In genomic region chr1:210254298-210254697, GRCh38 we compare ENCODE assay signal across 18 cellular contexts. TPM values are rescaled to one million over a fixed set of nuclear protein-coding genes. Genes with fewer than 3 reads are reported as not detected.
DNase-seq lines count a peak whose midpoint lies in the region; ATAC-seq, FAIRE-seq and TF ChIP-seq lines count a peak whose summit lies in the region.
"Had no signal": no experiment of that assay in that cellular context is flagged by ENCODE, and none has a peak within 500 bp of the region (broad histone marks: within the 10 kb centered on the region; RNA-seq: fewer than 3 reads in every experiment).

No MANE protein-coding gene starts in this region.

- H3K27ac ChIP-seq in H1 (ENCODE audit: low read depth, low read length), result no peak overlapping the region
- no peak overlapping the region for H3K27ac ChIP-seq in mesenchymal stem cell (ENCODE audit: low read length, poor library complexity, severe bottlenecking)
- H3K27ac ChIP-seq: C4-2B had no signal

- H3K18ac ChIP-seq in H1 (ENCODE audit: extremely low read depth, low read length), result no peak overlapping the region
- H3K18ac ChIP-seq in mesenchymal stem cell (ENCODE audit: low read depth in 1 of 2, low read length in 2 of 2), result no peak overlapping the region

- no peaks in the 10 kb centered on the region for H3K9me3 Mint-ChIP-seq in osteocyte (ENCODE audit: unreplicated experiment)
- H3K9me3 Mint-ChIP-seq: CD8-positive, alpha-beta T cell had no signal

- no peak overlapping the region for H3K4me3 ChIP-seq in H1 (ENCODE audit: extremely low read depth in 1 of 4, insufficient read depth in 2 of 4, low read depth in 3 of 4, low read length in 4 of 4)
- H3K4me3 ChIP-seq in mesenchymal stem cell (ENCODE audit: insufficient read depth in 1 of 2, low read depth in 1 of 2, low read length in 2 of 2), result no peak overlapping the region
- H3K4me3 ChIP-seq: GM12878 had no signal

- H4K5ac ChIP-seq in H1 (ENCODE audit: insufficient read length, low read depth, low read length), result no peak overlapping the region

- H3K4ac ChIP-seq in H1 (replicated peaks; ENCODE audit: insufficient read length, low read depth, low read length) (no peak overlapping the region), mesenchymal stem cell (ENCODE audit: low read depth in 1 of 2, low read length in 2 of 2) (no peak overlapping the region)

- no peaks in the 10 kb centered on the region for H3K36me3 Mint-ChIP-seq in osteocyte (ENCODE audit: unreplicated experiment)
- H3K36me3 Mint-ChIP-seq: CD4-positive, CD25-positive, alpha-beta regulatory T cell; CD8-positive, alpha-beta T cell had no signal

- H2BK15ac ChIP-seq in H1 (ENCODE audit: low read length), result 0 out of 2 replicates have a peak overlapping the region, but pooled peaks have one; percentile 18
- no peak overlapping the region for H2BK15ac ChIP-seq in mesenchymal stem cell (ENCODE audit: low read depth, poor library complexity, severe bottlenecking)

- peaks cover 62% of the 10 kb centered on the region for H3K4me1 Mint-ChIP-seq in osteocyte (ENCODE audit: unreplicated experiment)

- no peak overlapping the region for H3K9ac ChIP-seq in H1 (replicated peaks in 1 of 4; ENCODE audit: extremely low read depth in 1 of 4, low read depth in 3 of 4, low read length in 3 of 4)
- no peak overlapping the region for H3K9ac ChIP-seq in mesenchymal stem cell (ENCODE audit: low read length)

- H3K27me3 ChIP-seq in H1 (replicated peaks in 1 of 4; ENCODE audit: control insufficient read depth in 3 of 4, extremely low read depth in 1 of 4, insufficient read depth in 3 of 4, low read length in 3 of 4) (peaks cover 0 to 22% (median 17%) of the 10 kb centered on the region in 4 experiments; a peak in 6 of 7 replicates), mesenchymal stem cell (ENCODE audit: control insufficient read depth in 1 of 2, insufficient read depth in 1 of 2, low read length in 2 of 2) (peaks cover 0 to 39% of the 10 kb centered on the region in 2 experiments)

- H3K23me2 ChIP-seq in H1 (ENCODE audit: low read depth, low read length), result peaks cover 12% of the 10 kb centered on the region

- H3K4me1 ChIP-seq in H1 (replicated peaks in 1 of 4; ENCODE audit: control insufficient read depth in 3 of 4, insufficient read depth in 4 of 4, low read length in 3 of 4), result peaks cover 0 to 17% (median 11%) of the 10 kb centered on the region in 4 experiments; a peak in 5 of 7 replicates
- peaks cover 38% of the 10 kb centered on the region for H3K4me1 ChIP-seq in mesenchymal stem cell (ENCODE audit: control insufficient read depth, insufficient read depth, low read depth, low read length)

- TF ChIP-seq POLR2A in H1 (IDR thresholded peaks at IDR 0.05; ENCODE audit: control extremely low read depth in 1 of 2, low read depth in 2 of 2, low read length in 2 of 2), result no peak

- no peak for DNase-seq in H1 (ENCODE audit: low read depth in 1 of 2, low spot score in 2 of 2)
- DNase-seq in mesenchymal stem cell, result no peak
- no peak for DNase-seq in osteocyte (ENCODE audit: extremely low spot score, unreplicated experiment)
- no peak for DNase-seq in NCI-H1105 treated with DMSO at 0.1 percent for 48 hours (lab: John Stamatoyannopoulos, UW)
- DNase-seq: Caco-2; CD4-positive, CD25-positive, alpha-beta regulatory T cell; CD8-positive, alpha-beta T cell; DMS153; DND-41; GOT3; H7; HCEC 1CT had no signal

- H3K9me3 ChIP-seq in H1 (ENCODE audit: insufficient read depth in 2 of 2, low read depth in 1 of 2, low read length in 1 of 2), result no peaks in the 10 kb centered on the region
- H3K9me3 ChIP-seq in mesenchymal stem cell (ENCODE audit: control insufficient read depth, low read length), result no peaks in the 10 kb centered on the region
- H3K9me3 ChIP-seq: Caco-2 had no signal

- H3K4me2 ChIP-seq in H1 (ENCODE audit: insufficient read depth in 1 of 2, low read depth in 2 of 2, low read length in 2 of 2) (no peak overlapping the region), mesenchymal stem cell (ENCODE audit: low read length, poor library complexity, severe bottlenecking) (no peak overlapping the region)

- H3K79me1 ChIP-seq in H1 (ENCODE audit: low read depth, low read length), result no peaks in the 10 kb centered on the region
- no peaks in the 10 kb centered on the region for H3K79me1 ChIP-seq in mesenchymal stem cell (replicated peaks; ENCODE audit: low read length, poor library complexity, severe bottlenecking)

- POLR2A ChIA-PET in H1 (lab: Charles Lee; ENCODE audit: partially characterized antibody), result interaction anchor here (4.1 to 4.9 kb wide), 2 partner anchors 8 to 14 kb away, joined by 24 to 29 read pairs; no protein-coding TSS in a partner anchor

- CTCF ChIA-PET in H1 (lab: Charles Lee; ENCODE audit: partially characterized antibody), result interaction anchor here (1.0 to 8.5 kb wide), 8 partner anchors 9 to 430 kb away, joined by 3 to 74 read pairs (median 8); no protein-coding TSS in a partner anchor

- no peak overlapping the region for H2BK120ac ChIP-seq in H1 (replicated peaks; ENCODE audit: low read depth, low read length)
- H2BK120ac ChIP-seq in mesenchymal stem cell (ENCODE audit: low read depth, low read length), result no peak overlapping the region

- H3K23ac ChIP-seq in H1 (ENCODE audit: insufficient read length) (no peak overlapping the region), mesenchymal stem cell (ENCODE audit: low read length in 2 of 2) (no peak overlapping the region)

- H3K4me3 Mint-ChIP-seq in osteocyte (ENCODE audit: unreplicated experiment), result no peak overlapping the region
- H3K4me3 Mint-ChIP-seq: CD8-positive, alpha-beta T cell had no signal

- H4K8ac ChIP-seq in H1 (ENCODE audit: extremely low read depth, insufficient read depth, low read length), result no peak overlapping the region
- no peak overlapping the region for H4K8ac ChIP-seq in mesenchymal stem cell (ENCODE audit: low read length)

- FAIRE-seq in H1 (lab: Jason Lieb, UNC), result no peak
- FAIRE-seq: G401.6, GM12878 had no signal

- H3K27ac Mint-ChIP-seq in osteocyte (ENCODE audit: unreplicated experiment), result peak overlapping the region; percentile 8
- H3K27ac Mint-ChIP-seq: CD4-positive, CD25-positive, alpha-beta regulatory T cell; CD8-positive, alpha-beta T cell had no signal

- no peak for ATAC-seq in HG03196 (IDR thresholded peaks at IDR 0.05; ENCODE audit: unreplicated experiment)
- no peak for ATAC-seq in GM19463 (IDR thresholded peaks at IDR 0.05; ENCODE audit: unreplicated experiment)
- no peak for ATAC-seq in GM18858 (IDR thresholded peaks at IDR 0.05; ENCODE audit: unreplicated experiment)
- ATAC-seq: CD8-positive, alpha-beta T cell; GM12878 had no signal

- H2AK5ac ChIP-seq in H1 (ENCODE audit: low read depth, low read length), result no peak overlapping the region
- peak overlapping the region; percentile 49 for H2AK5ac ChIP-seq in mesenchymal stem cell (ENCODE audit: low read length, severe bottlenecking)

- no peak for TF ChIP-seq RAD21 in H1 (IDR thresholded peaks at IDR 0.05 in 1 of 2, conservative IDR thresholded peaks at IDR 0.05 in 1 of 2; ENCODE audit: low read depth in 2 of 2, low read length in 2 of 2)

- H3K36me3 ChIP-seq in H1 (ENCODE audit: control insufficient read depth in 2 of 4, insufficient read depth in 4 of 4, low read length in 3 of 4), result no peaks in the 10 kb centered on the region
- no peaks in the 10 kb centered on the region for H3K36me3 ChIP-seq in mesenchymal stem cell (ENCODE audit: control insufficient read depth in 1 of 2, insufficient read depth in 2 of 2, low read depth in 1 of 2, low read length in 2 of 2)

- TF ChIP-seq CTCF in H1 (IDR thresholded peaks at IDR 0.05; ENCODE audit: control extremely low read depth in 1 of 3, insufficient read depth in 1 of 3, low read depth in 1 of 3, low read length in 3 of 3), result no peak
- no peak for TF ChIP-seq CTCF in osteocyte (IDR thresholded peaks at IDR 0.05)

- H4K91ac ChIP-seq in H1 (replicated peaks; ENCODE audit: insufficient read length, low read length) (no peak overlapping the region), mesenchymal stem cell (ENCODE audit: low read length) (no peak overlapping the region)

- TF ChIP-seq EP300 in H1 (IDR thresholded peaks at IDR 0.05; ENCODE audit: borderline replicate concordance in 1 of 2, low read depth in 2 of 2, low read length in 2 of 2), result no peak

- no peak overlapping the region for H3K56ac ChIP-seq in H1 (replicated peaks; ENCODE audit: insufficient read length, low read depth, low read length)

- H2BK5ac ChIP-seq in H1 (ENCODE audit: low read depth, low read length), result no peak overlapping the region
- no peak overlapping the region for H2BK5ac ChIP-seq in mesenchymal stem cell (ENCODE audit: low read depth, low read length, poor library complexity, severe bottlenecking)

- no peaks in the 10 kb centered on the region for H3K79me2 ChIP-seq in H1 (ENCODE audit: control insufficient read depth in 1 of 2, insufficient read depth in 2 of 2, low read length in 2 of 2)

- H3K27me3 Mint-ChIP-seq in osteocyte (ENCODE audit: unreplicated experiment), result no peaks in the 10 kb centered on the region

- H2BK12ac ChIP-seq in H1 (ENCODE audit: low read depth, low read length) (peak overlapping the region; percentile 75; the same call in 1 of the 2 replicates), mesenchymal stem cell (ENCODE audit: low read length in 2 of 2) (peak overlapping the region in 1 of 2 experiments; percentile 18)

- no peak overlapping the region for H2AFZ ChIP-seq in H1 (ENCODE audit: low read length)
- H2AFZ ChIP-seq in mesenchymal stem cell (ENCODE audit: low read depth, low read length), result no peak overlapping the region

- H4K20me1 ChIP-seq in H1 (replicated peaks in 1 of 2; ENCODE audit: control insufficient read depth in 1 of 2, insufficient read depth in 2 of 2, low read length in 2 of 2), result no peaks in the 10 kb centered on the region

- H3K14ac ChIP-seq in H1 (ENCODE audit: insufficient read length), result no peak overlapping the region
- H3K14ac ChIP-seq in mesenchymal stem cell (ENCODE audit: low read length in 2 of 2), result peak overlapping the region in 1 of 2 experiments; percentile 7

- H2BK20ac ChIP-seq in H1 (ENCODE audit: low read length), result no peak overlapping the region

TF ChIP-seq in H1, 55 proteins besides CTCF, POLR2A, EP300 and RAD21 (continues in another document):
- TF ChIP-seq BCL11A (IDR thresholded peaks at IDR 0.05; ENCODE audit: low read depth in 2 of 2, low read length in 2 of 2) (no peak), TAF7 (optimal IDR thresholded peaks at IDR 0.05; ENCODE audit: borderline replicate concordance, low read depth, low read length) (no peak), YY1 (IDR thresholded peaks at IDR 0.05; ENCODE audit: low read depth, low read length) (no peak)

RNA-seq across cellular contexts. Expression of gene SERTAD4, which starts 21.7 kb away (rescaled TPM):
- 3.2 and 3.3 TPM in 2 replicates for total RNA-seq in H1 (2021; fragmentation: NEBNext Ultra II Directional; extraction: Animal tissue kit (Norgen Biotek cat#: 25700))
- polyA plus RNA-seq in H1 (2011; rRNA removed), result 0.54 and 0.80 TPM in 2 replicates
- polyA plus RNA-seq in H1 (2011; cell fraction: cytosol; rRNA removed), result 0.63 TPM
- polyA plus RNA-seq in H1 (2011; cell fraction: nucleus; rRNA removed), result 1.2 TPM
- 0.92 to 1.7 TPM (median 1.5 TPM) in 4 replicates for polyA plus RNA-seq in H1 (2012, experiment 1 of 2)
- 0.21 TPM for polyA plus RNA-seq in H1 (2012, experiment 2 of 2)
- polyA plus RNA-seq in H1 (2013, experiment 1 of 2), result 3.9 TPM
- 4.0 TPM for polyA plus RNA-seq in H1 (2013, experiment 2 of 2)
- 0.85 and 1.2 TPM in 2 replicates for polyA minus RNA-seq in H1 (2011; rRNA and poly(A)+ RNA removed)
- 0.51 TPM for polyA minus RNA-seq in H1 (2011; cell fraction: cytosol; rRNA and poly(A)+ RNA removed)
- polyA minus RNA-seq in H1 (2011; cell fraction: nucleus; rRNA and poly(A)+ RNA removed), result 2.9 TPM
- 6.3 TPM for polyA plus RNA-seq in mesenchymal stem cell (2013, experiment 1 of 2)
- polyA plus RNA-seq in mesenchymal stem cell (2013, experiment 2 of 2), result 5.7 TPM
- total RNA-seq in osteocyte, result 40.5 and 47.2 TPM in 2 replicates
- total RNA-seq: CD4-positive, CD25-positive, alpha-beta regulatory T cell; CD8-positive, alpha-beta T cell; GM12878 had no signal
- polyA plus RNA-seq: CD4-positive, CD25-positive, alpha-beta regulatory T cell; GM12878 had no signal
